ENCODE assay signal across 2 cellular contexts in genomic region chr20:44582321-44583025, GRCh38.
TF ChIP-seq lines count a peak whose summit lies in the region.

PKIG (plus strand) TSS chr20:44582579; CDS start chr20:44614557, 31,978 bp downstream.

TF ChIP-seq in GM23338, 12 proteins besides CTCF, POLR2A, EP300 and RAD21 (continued from another document):
- no peak for TF ChIP-seq REST (IDR thresholded peaks at IDR 0.05; ENCODE audit: unreplicated experiment)
- no peak for TF ChIP-seq EZH2 (IDR thresholded peaks at IDR 0.05; ENCODE audit: low read depth, unreplicated experiment)
- no peak for TF ChIP-seq ZNF114 (CRISPR knock-in tag; IDR thresholded peaks at IDR 0.05)
- TF ChIP-seq JUNB (IDR thresholded peaks at IDR 0.05; ENCODE audit: unreplicated experiment) = no peak
- TF ChIP-seq ZNF331 (CRISPR knock-in tag; IDR thresholded peaks at IDR 0.05; ENCODE audit: low read depth) = no peak
- no peak for TF ChIP-seq NANOG (IDR thresholded peaks at IDR 0.05; ENCODE audit: borderline replicate concordance)
- no peak for TF ChIP-seq ETS1 (IDR thresholded peaks at IDR 0.05)
- TF ChIP-seq ZNF462 (CRISPR knock-in tag; IDR thresholded peaks at IDR 0.05) = no peak
- TF ChIP-seq POLR2AphosphoS5 (IDR thresholded peaks at IDR 0.05; ENCODE audit: low read depth) = no peak

TF ChIP-seq in WTC11, 78 proteins besides CTCF, POLR2A, EP300 and RAD21 (continued from another document):
- TF ChIP-seq SP1 (CRISPR knock-in tag; conservative IDR thresholded peaks at IDR 0.05) = no peak
- no peak for TF ChIP-seq TCF7 (CRISPR knock-in tag; IDR thresholded peaks at IDR 0.05; ENCODE audit: low read depth)
- TF ChIP-seq NFYB (CRISPR knock-in tag; conservative IDR thresholded peaks at IDR 0.05; ENCODE audit: low read depth) = no peak
- no peak for TF ChIP-seq CDX4 (CRISPR knock-in tag; IDR thresholded peaks at IDR 0.05; ENCODE audit: borderline replicate concordance)
- no peak for TF ChIP-seq PREB (CRISPR knock-in tag; IDR thresholded peaks at IDR 0.05; ENCODE audit: borderline replicate concordance)
- no peak for TF ChIP-seq ZNF396 (CRISPR knock-in tag; IDR thresholded peaks at IDR 0.05; ENCODE audit: borderline replicate concordance)
- no peak for TF ChIP-seq ZNF512 (CRISPR knock-in tag; IDR thresholded peaks at IDR 0.05; ENCODE audit: borderline replicate concordance)
- no peak for TF ChIP-seq ZBTB43 (CRISPR knock-in tag; IDR thresholded peaks at IDR 0.05)
- TF ChIP-seq ETV6 (CRISPR knock-in tag; IDR thresholded peaks at IDR 0.05) = no peak
- TF ChIP-seq IRF2 (CRISPR knock-in tag; IDR thresholded peaks at IDR 0.05; ENCODE audit: borderline replicate concordance, low read depth) = no peak
